Comparison of ENCODE assay signal across 18 cellular contexts in genomic region chr15:39592500-39592899, GRCh38. TPM values are rescaled to one million over a fixed set of nuclear protein-coding genes. Genes with fewer than 3 reads are reported as not detected.
DNase-seq lines count a peak whose midpoint lies in the region; ATAC-seq and TF ChIP-seq lines count a peak whose summit lies in the region.
"Had no signal": no experiment of that assay in that cellular context is flagged by ENCODE, and none has a peak within 500 bp of the region (broad histone marks: within the 10 kb centered on the region; RNA-seq: fewer than 3 reads in every experiment).

No MANE protein-coding gene starts in this region.

- H3K36me3 ChIP-seq in transverse colon: peaks cover 0 to 78% (median 34%) of the 10 kb centered on the region in 4 donors

- peak overlapping the region in 1 of 4 donors; percentile 2 for H3K27ac ChIP-seq in transverse colon
- H3K27ac ChIP-seq: 22Rv1, right lobe of liver, thyroid gland had no signal

- TF ChIP-seq CTCF in astrocyte of the spinal cord (IDR thresholded peaks at IDR 0.05; ENCODE audit: low read depth, low read length): no peak
- no peak for TF ChIP-seq CTCF in foreskin fibroblast (IDR thresholded peaks at IDR 0.05; ENCODE audit: low read depth, low read length)
- TF ChIP-seq CTCF in transverse colon (IDR thresholded peaks at IDR 0.05): no peak

- 78 to 83% methylated on average over 6 of the region's 6 CpGs for WGBS in transverse colon (ENCODE audit: low coverage in 1 of 2), 2 donors

- ATAC-seq in GM19351 (IDR thresholded peaks at IDR 0.05; ENCODE audit: unreplicated experiment): no peak
- ATAC-seq: left colon, mucosa of descending colon, right lobe of liver had no signal

- no peaks in the 10 kb centered on the region for H3K27me3 ChIP-seq in transverse colon
- H3K27me3 ChIP-seq: right lobe of liver, thyroid gland had no signal

- TF ChIP-seq EP300 in transverse colon (IDR thresholded peaks at IDR 0.05; ENCODE audit: low read depth): no peak

- H3K4me3 ChIP-seq in astrocyte of the spinal cord (ENCODE audit: low read depth, low read length) (no peak overlapping the region), foreskin fibroblast (ENCODE audit: low read depth in 1 of 2, low read length in 2 of 2) (peak overlapping the region in 1 of 2 donors; percentile 24), transverse colon (no peak overlapping the region)
- H3K4me3 ChIP-seq: mucosa of descending colon, right lobe of liver, thyroid gland had no signal

- DNase-seq in DMS53 (lab: John Stamatoyannopoulos, UW) (peak; percentile 33), DMS53 treated with DMSO at 0.1 percent for 48 hours (lab: John Stamatoyannopoulos, UW; ENCODE audit: unreplicated experiment) (no peak), astrocyte of the spinal cord (ENCODE audit: low read depth, low spot score) (peak; percentile 12), foreskin fibroblast (peak; percentile 28 to 32), transverse colon (peak; percentile 13)
- DNase-seq in activated CD4-positive, CD25-positive, alpha-beta regulatory T cell (lab: John Stamatoyannopoulos, UW): no peak
- no peak for DNase-seq in activated CD4-positive, CD25-positive, alpha-beta regulatory T cell treated with anti-CD3 and anti-CD28 coated beads, Interleukin-2, amount 50 U/mL, for 72 hours
- DNase-seq: activated effector memory CD4-positive, alpha-beta T cell treated with anti-CD3 and anti-CD28 coated beads, Interleukin-2, amount 50 U/mL, for 16 hours; anterior cingulate cortex; DMS79; left colon; mucosa of descending colon; NCI-H1092 treated with DMSO at 0.1 percent for 48 hours; NCI-H2107; right lobe of liver; thyroid gland had no signal

- in situ Hi-C loops in astrocyte of the spinal cord (cut with HindIII; ENCODE audit: low sequenced_read_pairs) (no loop called here), transverse colon (cut with MboI; ENCODE audit: low pct_ligation_motif_present in 1 of 4, low pct_unique_long_range_greater_than_20kb in 1 of 4, low sequenced_read_pairs in 3 of 4) (loop anchor here in 3 of 4 donors (25.0 kb wide), 2 partner anchors 170 to 880 kb away; no protein-coding TSS in a partner anchor)

- intact Hi-C loops in transverse colon (cut with DNase I; ENCODE audit: low total_unique reads): no loop called here

- no peak for TF ChIP-seq POLR2A in transverse colon (IDR thresholded peaks at IDR 0.05)

- no peaks in the 10 kb centered on the region for H3K9me3 ChIP-seq in transverse colon
- H3K9me3 ChIP-seq: mucosa of descending colon, right lobe of liver, thyroid gland had no signal

- peaks cover 10 to 61% (median 37%) of the 10 kb centered on the region in 4 donors for H3K4me1 ChIP-seq in transverse colon
- H3K4me1 ChIP-seq: thyroid gland had no signal

RNA-seq across cellular contexts. Expression of gene THBS1, which starts 11.6 kb away (rescaled TPM):
- total RNA-seq in transverse colon: 100 to 1,000 TPM; 197 to 753 (median 410) TPM

Comparison
In these comparisons a context has a peak if more than half of its experiments do, and no peak if none do; other contexts are left out.
1. DNase-seq: peak in DMS53 (single experiment), astrocyte of the spinal cord (single experiment), foreskin fibroblast (2 of 2) and transverse colon (single experiment); none in DMS53 treated with DMSO at 0.1 percent for 48 hours (single experiment), activated CD4-positive, CD25-positive, alpha-beta regulatory T cell (0 of 4) and activated CD4-positive, CD25-positive, alpha-beta regulatory T cell treated with anti-CD3 and anti-CD28 coated beads, Interleukin-2, amount 50 U/mL, for 72 hours (single experiment).